ENCODE assay signal across 1 cellular context in genomic region chr11:119363874-119364590, GRCh38.
TF ChIP-seq lines count a peak whose summit lies in the region.

No MANE protein-coding gene starts in this region.

TF ChIP-seq in H1, 55 proteins besides CTCF, POLR2A, EP300 and RAD21:
- TF ChIP-seq EZH2 (IDR thresholded peaks at IDR 0.05; ENCODE audit: low read depth, low read length, severe bottlenecking) = peak; percentile 17
- no peak for TF ChIP-seq CBX5 (IDR thresholded peaks at IDR 0.05; ENCODE audit: low read depth, low read length)
- no peak for TF ChIP-seq CREB1 (IDR thresholded peaks at IDR 0.05)
- TF ChIP-seq SP1 (IDR thresholded peaks at IDR 0.05; ENCODE audit: low read depth, low read length) = no peak
- no peak for TF ChIP-seq NANOG (IDR thresholded peaks at IDR 0.05; ENCODE audit: insufficient read depth, low read depth, low read length, poor library complexity, severe bottlenecking)
- no peak for TF ChIP-seq PHF8 (conservative IDR thresholded peaks at IDR 0.05; ENCODE audit: low read depth, low read length)
- peak; percentile 53; the same call in 1 of the 2 replicates for TF ChIP-seq TAF1 (IDR thresholded peaks at IDR 0.05; ENCODE audit: low read depth, low read length)
- TF ChIP-seq SAP30 (IDR thresholded peaks at IDR 0.05; ENCODE audit: insufficient read depth, insufficient replicate concordance, low read length) = no peak
- no peak for TF ChIP-seq RNF2 (IDR thresholded peaks at IDR 0.05; ENCODE audit: borderline replicate concordance, low read depth, low read length, missing control alignments, poor library complexity, severe bottlenecking)
- no peak for TF ChIP-seq HDAC6 (IDR thresholded peaks at IDR 0.05; ENCODE audit: low read depth, low read length)
- no peak for TF ChIP-seq TEAD4 (IDR thresholded peaks at IDR 0.05; ENCODE audit: low read depth, low read length)
- TF ChIP-seq RXRA (IDR thresholded peaks at IDR 0.05; ENCODE audit: insufficient read depth, low read depth, low read length) = no peak
- no peak for TF ChIP-seq GTF2F1 (IDR thresholded peaks at IDR 0.05; ENCODE audit: borderline replicate concordance, low read depth, low read length)
- TF ChIP-seq NRF1 (IDR thresholded peaks at IDR 0.05; ENCODE audit: low read depth, low read length) = no peak
- TF ChIP-seq FOSL1 (IDR thresholded peaks at IDR 0.05; ENCODE audit: insufficient read depth, low read depth, low read length) = no peak
- TF ChIP-seq SIN3A (conservative IDR thresholded peaks at IDR 0.05 in 1 of 2, IDR thresholded peaks at IDR 0.05 in 1 of 2; ENCODE audit: low read depth in 1 of 2, low read length in 2 of 2) = no peak
- TF ChIP-seq YY1 (IDR thresholded peaks at IDR 0.05; ENCODE audit: low read depth, low read length) = no peak
- no peak for TF ChIP-seq TCF12 (IDR thresholded peaks at IDR 0.05; ENCODE audit: low read depth, low read length)
- TF ChIP-seq KDM5A (IDR thresholded peaks at IDR 0.05; ENCODE audit: low read length) = no peak
- no peak for TF ChIP-seq CHD1 (IDR thresholded peaks at IDR 0.05; ENCODE audit: low read depth, low read length)
- no peak for TF ChIP-seq POLR2AphosphoS5 (IDR thresholded peaks at IDR 0.05; ENCODE audit: low read depth, low read length)
- no peak for TF ChIP-seq BRCA1 (IDR thresholded peaks at IDR 0.05; ENCODE audit: low read depth, low read length)
- TF ChIP-seq, protein P1, sequence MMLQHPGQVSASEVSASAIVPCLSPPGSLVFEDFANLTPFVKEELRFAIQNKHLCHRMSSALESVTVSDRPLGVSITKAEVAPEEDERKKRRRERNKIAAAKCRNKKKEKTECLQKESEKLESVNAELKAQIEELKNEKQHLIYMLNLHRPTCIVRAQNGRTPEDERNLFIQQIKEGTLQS (IDR thresholded peaks at IDR 0.05; ENCODE audit: insufficient read depth, low read depth, low read length) = no peak
- no peak for TF ChIP-seq KDM1A (IDR thresholded peaks at IDR 0.05; ENCODE audit: borderline replicate concordance, low read length)
- TF ChIP-seq BCL11A (IDR thresholded peaks at IDR 0.05; ENCODE audit: low read depth in 2 of 2, low read length in 2 of 2) = no peak
- no peak for TF ChIP-seq SIX5 (IDR thresholded peaks at IDR 0.05; ENCODE audit: low read depth, low read length)
- no peak; the same call in 1 of the 2 replicates for TF ChIP-seq TBP (IDR thresholded peaks at IDR 0.05; ENCODE audit: low read depth, low read length)
- TF ChIP-seq SUZ12 (IDR thresholded peaks at IDR 0.05; ENCODE audit: low read length) = no peak
- TF ChIP-seq ASH2L (IDR thresholded peaks at IDR 0.05; ENCODE audit: low read length) = no peak
- TF ChIP-seq CBX8 (IDR thresholded peaks at IDR 0.05; ENCODE audit: borderline replicate concordance, low read depth, low read length) = no peak
- TF ChIP-seq ZNF274 (IDR thresholded peaks at IDR 0.05; ENCODE audit: borderline replicate concordance, extremely low read depth, low read length) = no peak
- peak; percentile 83 for TF ChIP-seq MAX (IDR thresholded peaks at IDR 0.05)
- TF ChIP-seq SIRT6 (IDR thresholded peaks at IDR 0.05; ENCODE audit: low read length) = no peak
- TF ChIP-seq, protein P2, sequence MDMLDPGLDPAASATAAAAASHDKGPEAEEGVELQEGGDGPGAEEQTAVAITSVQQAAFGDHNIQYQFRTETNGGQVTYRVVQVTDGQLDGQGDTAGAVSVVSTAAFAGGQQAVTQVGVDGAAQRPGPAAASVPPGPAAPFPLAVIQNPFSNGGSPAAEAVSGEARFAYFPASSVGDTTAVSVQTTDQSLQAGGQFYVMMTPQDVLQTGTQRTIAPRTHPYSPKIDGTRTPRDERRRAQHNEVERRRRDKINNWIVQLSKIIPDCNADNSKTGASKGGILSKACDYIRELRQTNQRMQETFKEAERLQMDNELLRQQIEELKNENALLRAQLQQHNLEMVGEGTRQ (IDR thresholded peaks at IDR 0.05; ENCODE audit: low read length) = no peak
- TF ChIP-seq, protein P3, sequence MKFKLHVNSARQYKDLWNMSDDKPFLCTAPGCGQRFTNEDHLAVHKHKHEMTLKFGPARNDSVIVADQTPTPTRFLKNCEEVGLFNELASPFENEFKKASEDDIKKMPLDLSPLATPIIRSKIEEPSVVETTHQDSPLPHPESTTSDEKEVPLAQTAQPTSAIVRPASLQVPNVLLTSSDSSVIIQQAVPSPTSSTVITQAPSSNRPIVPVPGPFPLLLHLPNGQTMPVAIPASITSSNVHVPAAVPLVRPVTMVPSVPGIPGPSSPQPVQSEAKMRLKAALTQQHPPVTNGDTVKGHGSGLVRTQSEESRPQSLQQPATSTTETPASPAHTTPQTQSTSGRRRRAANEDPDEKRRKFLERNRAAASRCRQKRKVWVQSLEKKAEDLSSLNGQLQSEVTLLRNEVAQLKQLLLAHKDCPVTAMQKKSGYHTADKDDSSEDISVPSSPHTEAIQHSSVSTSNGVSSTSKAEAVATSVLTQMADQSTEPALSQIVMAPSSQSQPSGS (IDR thresholded peaks at IDR 0.05; ENCODE audit: low read length) = no peak
- TF ChIP-seq, protein P4, sequence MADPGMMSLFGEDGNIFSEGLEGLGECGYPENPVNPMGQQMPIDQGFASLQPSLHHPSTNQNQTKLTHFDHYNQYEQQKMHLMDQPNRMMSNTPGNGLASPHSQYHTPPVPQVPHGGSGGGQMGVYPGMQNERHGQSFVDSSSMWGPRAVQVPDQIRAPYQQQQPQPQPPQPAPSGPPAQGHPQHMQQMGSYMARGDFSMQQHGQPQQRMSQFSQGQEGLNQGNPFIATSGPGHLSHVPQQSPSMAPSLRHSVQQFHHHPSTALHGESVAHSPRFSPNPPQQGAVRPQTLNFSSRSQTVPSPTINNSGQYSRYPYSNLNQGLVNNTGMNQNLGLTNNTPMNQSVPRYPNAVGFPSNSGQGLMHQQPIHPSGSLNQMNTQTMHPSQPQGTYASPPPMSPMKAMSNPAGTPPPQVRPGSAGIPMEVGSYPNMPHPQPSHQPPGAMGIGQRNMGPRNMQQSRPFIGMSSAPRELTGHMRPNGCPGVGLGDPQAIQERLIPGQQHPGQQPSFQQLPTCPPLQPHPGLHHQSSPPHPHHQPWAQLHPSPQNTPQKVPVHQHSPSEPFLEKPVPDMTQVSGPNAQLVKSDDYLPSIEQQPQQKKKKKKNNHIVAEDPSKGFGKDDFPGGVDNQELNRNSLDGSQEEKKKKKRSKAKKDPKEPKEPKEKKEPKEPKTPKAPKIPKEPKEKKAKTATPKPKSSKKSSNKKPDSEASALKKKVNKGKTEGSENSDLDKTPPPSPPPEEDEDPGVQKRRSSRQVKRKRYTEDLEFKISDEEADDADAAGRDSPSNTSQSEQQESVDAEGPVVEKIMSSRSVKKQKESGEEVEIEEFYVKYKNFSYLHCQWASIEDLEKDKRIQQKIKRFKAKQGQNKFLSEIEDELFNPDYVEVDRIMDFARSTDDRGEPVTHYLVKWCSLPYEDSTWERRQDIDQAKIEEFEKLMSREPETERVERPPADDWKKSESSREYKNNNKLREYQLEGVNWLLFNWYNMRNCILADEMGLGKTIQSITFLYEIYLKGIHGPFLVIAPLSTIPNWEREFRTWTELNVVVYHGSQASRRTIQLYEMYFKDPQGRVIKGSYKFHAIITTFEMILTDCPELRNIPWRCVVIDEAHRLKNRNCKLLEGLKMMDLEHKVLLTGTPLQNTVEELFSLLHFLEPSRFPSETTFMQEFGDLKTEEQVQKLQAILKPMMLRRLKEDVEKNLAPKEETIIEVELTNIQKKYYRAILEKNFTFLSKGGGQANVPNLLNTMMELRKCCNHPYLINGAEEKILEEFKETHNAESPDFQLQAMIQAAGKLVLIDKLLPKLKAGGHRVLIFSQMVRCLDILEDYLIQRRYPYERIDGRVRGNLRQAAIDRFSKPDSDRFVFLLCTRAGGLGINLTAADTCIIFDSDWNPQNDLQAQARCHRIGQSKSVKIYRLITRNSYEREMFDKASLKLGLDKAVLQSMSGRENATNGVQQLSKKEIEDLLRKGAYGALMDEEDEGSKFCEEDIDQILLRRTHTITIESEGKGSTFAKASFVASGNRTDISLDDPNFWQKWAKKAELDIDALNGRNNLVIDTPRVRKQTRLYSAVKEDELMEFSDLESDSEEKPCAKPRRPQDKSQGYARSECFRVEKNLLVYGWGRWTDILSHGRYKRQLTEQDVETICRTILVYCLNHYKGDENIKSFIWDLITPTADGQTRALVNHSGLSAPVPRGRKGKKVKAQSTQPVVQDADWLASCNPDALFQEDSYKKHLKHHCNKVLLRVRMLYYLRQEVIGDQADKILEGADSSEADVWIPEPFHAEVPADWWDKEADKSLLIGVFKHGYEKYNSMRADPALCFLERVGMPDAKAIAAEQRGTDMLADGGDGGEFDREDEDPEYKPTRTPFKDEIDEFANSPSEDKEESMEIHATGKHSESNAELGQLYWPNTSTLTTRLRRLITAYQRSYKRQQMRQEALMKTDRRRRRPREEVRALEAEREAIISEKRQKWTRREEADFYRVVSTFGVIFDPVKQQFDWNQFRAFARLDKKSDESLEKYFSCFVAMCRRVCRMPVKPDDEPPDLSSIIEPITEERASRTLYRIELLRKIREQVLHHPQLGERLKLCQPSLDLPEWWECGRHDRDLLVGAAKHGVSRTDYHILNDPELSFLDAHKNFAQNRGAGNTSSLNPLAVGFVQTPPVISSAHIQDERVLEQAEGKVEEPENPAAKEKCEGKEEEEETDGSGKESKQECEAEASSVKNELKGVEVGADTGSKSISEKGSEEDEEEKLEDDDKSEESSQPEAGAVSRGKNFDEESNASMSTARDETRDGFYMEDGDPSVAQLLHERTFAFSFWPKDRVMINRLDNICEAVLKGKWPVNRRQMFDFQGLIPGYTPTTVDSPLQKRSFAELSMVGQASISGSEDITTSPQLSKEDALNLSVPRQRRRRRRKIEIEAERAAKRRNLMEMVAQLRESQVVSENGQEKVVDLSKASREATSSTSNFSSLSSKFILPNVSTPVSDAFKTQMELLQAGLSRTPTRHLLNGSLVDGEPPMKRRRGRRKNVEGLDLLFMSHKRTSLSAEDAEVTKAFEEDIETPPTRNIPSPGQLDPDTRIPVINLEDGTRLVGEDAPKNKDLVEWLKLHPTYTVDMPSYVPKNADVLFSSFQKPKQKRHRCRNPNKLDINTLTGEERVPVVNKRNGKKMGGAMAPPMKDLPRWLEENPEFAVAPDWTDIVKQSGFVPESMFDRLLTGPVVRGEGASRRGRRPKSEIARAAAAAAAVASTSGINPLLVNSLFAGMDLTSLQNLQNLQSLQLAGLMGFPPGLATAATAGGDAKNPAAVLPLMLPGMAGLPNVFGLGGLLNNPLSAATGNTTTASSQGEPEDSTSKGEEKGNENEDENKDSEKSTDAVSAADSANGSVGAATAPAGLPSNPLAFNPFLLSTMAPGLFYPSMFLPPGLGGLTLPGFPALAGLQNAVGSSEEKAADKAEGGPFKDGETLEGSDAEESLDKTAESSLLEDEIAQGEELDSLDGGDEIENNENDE (IDR thresholded peaks at IDR 0.05; ENCODE audit: insufficient replicate concordance, low read length) = no peak
- TF ChIP-seq GABPA (IDR thresholded peaks at IDR 0.05; ENCODE audit: borderline replicate concordance, insufficient read depth, low read length) = peak; percentile 26; the same call in 1 of the 2 replicates
- TF ChIP-seq SRF (IDR thresholded peaks at IDR 0.05; ENCODE audit: low read depth, low read length) = no peak
- TF ChIP-seq MAFK (IDR thresholded peaks at IDR 0.05; ENCODE audit: low read depth, low read length) = no peak
- no peak for TF ChIP-seq SP4 (IDR thresholded peaks at IDR 0.05; ENCODE audit: low read length)
- no peak for TF ChIP-seq SP2 (IDR thresholded peaks at IDR 0.05; ENCODE audit: low read length)
- TF ChIP-seq JUN (IDR thresholded peaks at IDR 0.05; ENCODE audit: low read depth, low read length) = no peak
- peak; percentile 81 for TF ChIP-seq KDM4A (IDR thresholded peaks at IDR 0.05; ENCODE audit: low read depth, low read length, severe bottlenecking)
- TF ChIP-seq RFX5 (IDR thresholded peaks at IDR 0.05; ENCODE audit: borderline replicate concordance, low read depth, low read length) = no peak
- TF ChIP-seq JUND (IDR thresholded peaks at IDR 0.05; ENCODE audit: low read length) = no peak
- TF ChIP-seq TAF7 (optimal IDR thresholded peaks at IDR 0.05; ENCODE audit: borderline replicate concordance, low read depth, low read length) = no peak
- TF ChIP-seq, protein P5, sequence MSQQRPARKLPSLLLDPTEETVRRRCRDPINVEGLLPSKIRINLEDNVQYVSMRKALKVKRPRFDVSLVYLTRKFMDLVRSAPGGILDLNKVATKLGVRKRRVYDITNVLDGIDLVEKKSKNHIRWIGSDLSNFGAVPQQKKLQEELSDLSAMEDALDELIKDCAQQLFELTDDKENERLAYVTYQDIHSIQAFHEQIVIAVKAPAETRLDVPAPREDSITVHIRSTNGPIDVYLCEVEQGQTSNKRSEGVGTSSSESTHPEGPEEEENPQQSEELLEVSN (IDR thresholded peaks at IDR 0.05) = peak; percentile 74
- TF ChIP-seq RBBP5 (IDR thresholded peaks at IDR 0.05; ENCODE audit: borderline replicate concordance, low read depth, low read length) = 0 out of 2 replicates have a peak, but pooled peaks have one; percentile 13
